In genomic region chr20:32971703-32972161, GRCh38 we compare ENCODE assay signal across 8 cellular contexts. TPM values are rescaled to one million over a fixed set of nuclear protein-coding genes. Genes with fewer than 3 reads are reported as not detected.
DNase-seq lines count a peak whose midpoint lies in the region; ATAC-seq and TF ChIP-seq lines count a peak whose summit lies in the region.

No MANE protein-coding gene starts in this region.

- H3K9me3 ChIP-seq in HEK293 (ENCODE audit: control insufficient read depth, insufficient read depth, low read depth, low read length), result no peaks in the 10 kb centered on the region
- H3K9me3 ChIP-seq in OCI-LY1 (ENCODE audit: low read length), result no peaks in the 10 kb centered on the region

- H3K36me3 ChIP-seq in HEK293 (ENCODE audit: control insufficient read depth in 2 of 2, insufficient read depth in 1 of 2, low read length in 2 of 2) (no peaks in the 10 kb centered on the region), OCI-LY1 (ENCODE audit: insufficient read depth, low read length) (no peaks in the 10 kb centered on the region)

- H3K27ac Mint-ChIP-seq in activated T-helper 2 cell treated with anti-CD3 and anti-CD28 coated beads, Interferon-gamma antibody, Interleukin-2, Interleukin-4, amounts not matched to agents 10 μg/mL and 5 μg/mL and 100 μg/mL, durations not matched to agents 14 hours and 24 hours and 36 hours, result no peak overlapping the region

- no peak overlapping the region for H3K4me3 ChIP-seq in HEK293 (ENCODE audit: low read depth, low read length)
- peak overlapping the region; percentile 5 for H3K4me3 ChIP-seq in OCI-LY1 (ENCODE audit: low read depth, low read length, poor library complexity, severe bottlenecking)

- no peaks in the 10 kb centered on the region for H3F3A ChIP-seq in OCI-LY1 (ENCODE audit: insufficient read depth, low read length)

- CTCF ChIA-PET in HEK293 (lab: Yijun Ruan, JAX), result no interaction called here

- peak overlapping the region; percentile 38; the same call in 1 of the 2 replicates for H3K4me2 ChIP-seq in OCI-LY1 (ENCODE audit: low read length)

- TF ChIP-seq POLR2A in GM18505 (IDR thresholded peaks at IDR 0.05; ENCODE audit: borderline replicate concordance, extremely low read depth, insufficient read depth, insufficient read length), result no peak

- H3K9me2 ChIP-seq in OCI-LY1 (ENCODE audit: low read depth, low read length), result no peaks in the 10 kb centered on the region

- peaks cover 19% of the 10 kb centered on the region for H3K9me3 Mint-ChIP-seq in activated T-helper 2 cell treated with anti-CD3 and anti-CD28 coated beads, Interferon-gamma antibody, Interleukin-2, Interleukin-4, amounts not matched to agents 10 μg/mL and 5 μg/mL and 100 μg/mL, durations not matched to agents 14 hours and 24 hours and 36 hours

- peaks cover 21% of the 10 kb centered on the region for H3K36me3 Mint-ChIP-seq in activated T-helper 2 cell treated with anti-CD3 and anti-CD28 coated beads, Interferon-gamma antibody, Interleukin-2, Interleukin-4, amounts not matched to agents 10 μg/mL and 5 μg/mL and 100 μg/mL, durations not matched to agents 14 hours and 24 hours and 36 hours (ENCODE audit: low read depth)

- no peaks in the 10 kb centered on the region for H3K27me3 Mint-ChIP-seq in activated T-helper 2 cell treated with anti-CD3 and anti-CD28 coated beads, Interferon-gamma antibody, Interleukin-2, Interleukin-4, amounts not matched to agents 10 μg/mL and 5 μg/mL and 100 μg/mL, durations not matched to agents 14 hours and 24 hours and 36 hours (ENCODE audit: low read depth)

- H3K4me1 Mint-ChIP-seq in activated T-helper 2 cell treated with anti-CD3 and anti-CD28 coated beads, Interferon-gamma antibody, Interleukin-2, Interleukin-4, amounts not matched to agents 10 μg/mL and 5 μg/mL and 100 μg/mL, durations not matched to agents 14 hours and 24 hours and 36 hours (ENCODE audit: low read depth), result peaks cover 46% of the 10 kb centered on the region

- ATAC-seq in GM18505 (IDR thresholded peaks at IDR 0.05; ENCODE audit: unreplicated experiment) (peak; percentile 20), GM19328 (IDR thresholded peaks at IDR 0.05; ENCODE audit: unreplicated experiment) (no peak)

- DNase-seq in islet precursor cell, result peak; percentile 37
- DNase-seq in activated T-helper 2 cell treated with anti-CD3 and anti-CD28 coated beads, Interferon-gamma antibody, Interleukin-2, Interleukin-4, amounts not matched to agents 10 μg/mL and 5 μg/mL and 100 μg/mL, durations not matched to agents 14 hours and 24 hours and 36 hours (ENCODE audit: low spot score), result no peak
- DNase-seq in DMS153 treated with DMSO at 0.1 percent for 48 hours (lab: John Stamatoyannopoulos, UW; ENCODE audit: unreplicated experiment), result no peak
- no peak for DNase-seq in kidney tubule cell (ENCODE audit: low spot score)

- H3K9ac ChIP-seq in OCI-LY1 (ENCODE audit: low read length), result no peak overlapping the region; the same call in 1 of the 2 replicates

- peak overlapping the region; percentile 34; the same call in 1 of the 2 replicates for H2AFZ ChIP-seq in OCI-LY1 (ENCODE audit: low read length)

- no peak overlapping the region for H3K27ac ChIP-seq in HEK293 (ENCODE audit: extremely low read depth, low read depth, low read length)
- peak overlapping the region; percentile 55 for H3K27ac ChIP-seq in OCI-LY1 (ENCODE audit: low read depth, low read length, poor library complexity, severe bottlenecking)

- intact Hi-C loops in activated T-helper 2 cell treated with anti-CD3 and anti-CD28 coated beads, Interferon-gamma antibody, Interleukin-2, Interleukin-4, amounts not matched to agents 10 μg/mL and 5 μg/mL and 100 μg/mL, durations not matched to agents 14 hours and 24 hours and 36 hours (cut with micrococcal nuclease), result no loop called here

- H3K4me1 ChIP-seq in HEK293 (ENCODE audit: control insufficient read depth, insufficient read depth, low read length), result no peaks in the 10 kb centered on the region
- H3K4me1 ChIP-seq in OCI-LY1 (ENCODE audit: insufficient read depth, low read length, severe bottlenecking), result peaks cover 16% of the 10 kb centered on the region

- H3K79me2 ChIP-seq in OCI-LY1 (ENCODE audit: insufficient read depth, low read length), result no peaks in the 10 kb centered on the region

- no peak overlapping the region for H3K4me3 Mint-ChIP-seq in activated T-helper 2 cell treated with anti-CD3 and anti-CD28 coated beads, Interferon-gamma antibody, Interleukin-2, Interleukin-4, amounts not matched to agents 10 μg/mL and 5 μg/mL and 100 μg/mL, durations not matched to agents 14 hours and 24 hours and 36 hours (ENCODE audit: low read depth)

- TF ChIP-seq CTCF in HEK293 (tag by site-specific recombination; IDR thresholded peaks at IDR 0.05) (no peak), OCI-LY1 (IDR thresholded peaks at IDR 0.05; ENCODE audit: low read length) (no peak)

- POLR2A ChIA-PET in HEK293 (lab: Yijun Ruan, JAX), result no interaction called here

- H4K20me1 ChIP-seq in OCI-LY1 (ENCODE audit: insufficient read depth, low read length), result no peaks in the 10 kb centered on the region

- peaks cover 3% of the 10 kb centered on the region; the same call in 1 of the 2 replicates for H3K27me3 ChIP-seq in OCI-LY1 (ENCODE audit: insufficient read depth, low read length)

TF ChIP-seq in HEK293, 187 proteins besides CTCF, POLR2A, EP300 and RAD21:
- TF ChIP-seq ZIC2 (tag by site-specific recombination; IDR thresholded peaks at IDR 0.05) (0 out of 2 replicates have a peak, but pooled peaks have one; percentile 11), ZFP69B (tag by site-specific recombination; IDR thresholded peaks at IDR 0.05) (no peak), PRDM1 (tag by site-specific recombination; IDR thresholded peaks at IDR 0.05) (0 out of 2 replicates have a peak, but pooled peaks have one; percentile 17), ZBTB10 (tag by site-specific recombination; IDR thresholded peaks at IDR 0.05) (no peak), ZBTB6 (tag by site-specific recombination; IDR thresholded peaks at IDR 0.05) (no peak), ZNF561 (tag by site-specific recombination; IDR thresholded peaks at IDR 0.05; ENCODE audit: borderline replicate concordance) (no peak), ZBTB17 (tag by site-specific recombination; IDR thresholded peaks at IDR 0.05) (peak; percentile 79)

RNA-seq across cellular contexts. Expression of gene SUN5, which starts 32.5 kb away (rescaled TPM):
- not detected in 2 replicates for total RNA-seq in activated T-helper 2 cell treated with anti-CD3 and anti-CD28 coated beads, Interferon-gamma antibody, Interleukin-2, Interleukin-4, amounts not matched to agents 10 μg/mL and 5 μg/mL and 100 μg/mL, durations not matched to agents 14 hours and 24 hours and 36 hours

RNA-seq across cellular contexts. Expression of gene BPIFB2, which starts 35.8 kb away (rescaled TPM):
- total RNA-seq in activated T-helper 2 cell treated with anti-CD3 and anti-CD28 coated beads, Interferon-gamma antibody, Interleukin-2, Interleukin-4, amounts not matched to agents 10 μg/mL and 5 μg/mL and 100 μg/mL, durations not matched to agents 14 hours and 24 hours and 36 hours, result not detected in 2 replicates

RNA-seq across cellular contexts. Expression of gene BPIFB6, which starts 59.7 kb away (rescaled TPM):
- not detected in 2 replicates for total RNA-seq in activated T-helper 2 cell treated with anti-CD3 and anti-CD28 coated beads, Interferon-gamma antibody, Interleukin-2, Interleukin-4, amounts not matched to agents 10 μg/mL and 5 μg/mL and 100 μg/mL, durations not matched to agents 14 hours and 24 hours and 36 hours
